In the genomic region with DNA sequence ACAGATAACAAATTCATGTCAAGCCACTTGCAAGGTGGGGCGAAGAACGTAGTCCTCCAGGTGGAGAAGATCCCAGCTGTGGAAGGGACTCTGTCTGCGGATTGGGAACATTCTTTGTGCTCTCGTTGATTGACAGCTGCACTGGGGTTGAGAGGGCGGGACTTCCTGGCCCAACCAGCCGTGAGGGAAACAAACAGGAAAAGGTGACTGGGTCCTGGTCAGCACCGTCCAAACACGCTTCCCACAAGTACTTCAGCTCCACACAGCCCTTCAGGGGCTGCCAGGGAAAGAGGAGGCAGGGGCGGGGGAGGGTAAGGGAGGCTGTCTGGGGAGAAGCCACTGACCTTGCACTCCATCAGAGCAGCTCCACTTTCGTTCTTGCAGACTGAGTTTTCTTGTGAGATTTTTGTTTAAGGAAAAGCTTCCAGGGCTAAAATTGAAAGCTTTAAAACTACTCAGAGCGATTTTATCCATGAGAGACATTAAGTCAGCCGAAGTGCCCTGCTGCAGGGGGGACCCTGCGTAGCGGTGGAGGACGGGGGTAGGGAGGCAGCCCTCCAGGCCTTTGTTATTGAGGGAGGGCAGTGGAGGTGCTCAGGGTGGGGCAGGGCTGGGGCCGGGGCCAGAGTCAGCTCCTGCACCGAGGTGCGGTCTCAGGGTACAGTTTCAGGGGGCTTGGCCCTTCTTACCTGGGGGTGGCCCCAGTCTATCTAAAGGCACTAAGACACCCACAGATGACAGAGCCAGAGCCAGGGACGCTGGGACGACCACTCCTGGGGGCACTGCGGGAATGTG, we compare ENCODE assay signal across 9 cellular contexts. TPM values are rescaled to one million over a fixed set of nuclear protein-coding genes. Genes with fewer than 3 reads are reported as not detected.
DNase-seq lines count a peak whose midpoint lies in the region; ATAC-seq and TF ChIP-seq lines count a peak whose summit lies in the region.
"Had no signal": no experiment of that assay in that cellular context is flagged by ENCODE, and none has a peak within 500 bp of the region (broad histone marks: within the 10 kb centered on the region; RNA-seq: fewer than 3 reads in every experiment).

No MANE protein-coding gene starts in this region.

- peak overlapping the region; percentile 33 for H2AFZ ChIP-seq in SU-DHL-6 (ENCODE audit: low read depth, low read length, severe bottlenecking)

- H3K4me3 ChIP-seq in HEK293 (ENCODE audit: low read depth, low read length) = no peak overlapping the region
- no peak overlapping the region for H3K4me3 ChIP-seq in SU-DHL-6 (ENCODE audit: insufficient read depth, low read length, poor library complexity, severe bottlenecking)
- H3K4me3 ChIP-seq in thoracic aorta = peak overlapping the region; percentile 59

- H4K20me1 ChIP-seq in SU-DHL-6 (ENCODE audit: low read depth, low read length) = no peaks in the 10 kb centered on the region

- peak; percentile 43 for DNase-seq in left cardiac atrium
- DNase-seq in thoracic aorta (ENCODE audit: low spot score) = no peak
- no peak for DNase-seq in activated gamma-delta T cell treated with Interleukin-2 at 50 U/mL for 16 hours
- DNase-seq in T-helper 1 cell = no peak
- DNase-seq in effector CD4-positive, alpha-beta T cell = no peak
- DNase-seq: activated CD4-positive, alpha-beta memory T cell treated with anti-CD3 and anti-CD28 coated beads for 36 hours; NCI-H187 had no signal

- H3K36me3 ChIP-seq in HEK293 (ENCODE audit: control insufficient read depth in 2 of 2, insufficient read depth in 1 of 2, low read length in 2 of 2) = no peaks in the 10 kb centered on the region
- no peaks in the 10 kb centered on the region for H3K36me3 ChIP-seq in SU-DHL-6 (ENCODE audit: low read length)
- no peaks in the 10 kb centered on the region for H3K36me3 ChIP-seq in thoracic aorta

- ATAC-seq in left cardiac atrium (peak; percentile 66 to 67), thoracic aorta (ENCODE audit: insufficient number of reproducible peaks, low FRiP score, low read depth) (no peak)

- TF ChIP-seq CTCF in HEK293 (tag by site-specific recombination; IDR thresholded peaks at IDR 0.05) (no peak), SU-DHL-6 (IDR thresholded peaks at IDR 0.05; ENCODE audit: insufficient read depth, low read length, poor library complexity, severe bottlenecking) (no peak), thoracic aorta (IDR thresholded peaks at IDR 0.05) (no peak)

- H3K27ac ChIP-seq in HEK293 (ENCODE audit: extremely low read depth, low read depth, low read length) (no peak overlapping the region), SU-DHL-6 (ENCODE audit: low read depth, low read length) (no peak overlapping the region), thoracic aorta (no peak overlapping the region)

- H3K79me2 ChIP-seq in SU-DHL-6 (ENCODE audit: insufficient read depth, low read length) = no peaks in the 10 kb centered on the region

- H3K9ac ChIP-seq in SU-DHL-6 (ENCODE audit: low read length) = no peak overlapping the region

- no peaks in the 10 kb centered on the region for H3K27me3 ChIP-seq in SU-DHL-6 (ENCODE audit: low read length)
- no peaks in the 10 kb centered on the region for H3K27me3 ChIP-seq in thoracic aorta (replicated peaks; ENCODE audit: insufficient read depth)

- H3K9me3 ChIP-seq in HEK293 (ENCODE audit: control insufficient read depth, insufficient read depth, low read depth, low read length) = no peaks in the 10 kb centered on the region
- H3K9me3 ChIP-seq in SU-DHL-6 (ENCODE audit: insufficient read depth, low read length) = no peaks in the 10 kb centered on the region
- H3K9me3 ChIP-seq in thoracic aorta = no peaks in the 10 kb centered on the region

- H3F3A ChIP-seq in SU-DHL-6 (ENCODE audit: insufficient read depth) = no peaks in the 10 kb centered on the region

- no peaks in the 10 kb centered on the region for H3K4me1 ChIP-seq in HEK293 (ENCODE audit: control insufficient read depth, insufficient read depth, low read length)
- H3K4me1 ChIP-seq in thoracic aorta (ENCODE audit: control insufficient read depth in 1 of 2, low read depth in 2 of 2) = peaks cover 0 to 3% of the 10 kb centered on the region in 2 donors

- POLR2A ChIA-PET in HEK293 (lab: Yijun Ruan, JAX) = interaction anchor here (0.6 to 0.8 kb wide), 2 partner anchors 218 to 455 kb away, joined by 3 read pairs; a partner anchor contains a TSS

- no peaks in the 10 kb centered on the region for H3K9me2 ChIP-seq in SU-DHL-6 (replicated peaks; ENCODE audit: insufficient read depth, low read length)

- peak overlapping the region; percentile 29 for H3K4me2 ChIP-seq in SU-DHL-6 (ENCODE audit: low read depth, low read length, poor library complexity, severe bottlenecking)

- CTCF ChIA-PET in HEK293 (lab: Yijun Ruan, JAX) = interaction anchor here (0.5 to 3.4 kb wide), 8 partner anchors 8 to 317 kb away, joined by 3 to 13 read pairs (median 4); no protein-coding TSS in a partner anchor

- intact Hi-C loops in left cardiac atrium (cut with DNase I) = no loop called here

TF ChIP-seq in HEK293, 187 proteins besides CTCF, POLR2A, EP300 and RAD21:
- TF ChIP-seq ZNF558 (tag by site-specific recombination; IDR thresholded peaks at IDR 0.05) (no peak), OVOL3 (tag by site-specific recombination; IDR thresholded peaks at IDR 0.05) (no peak), ZNF214 (tag by site-specific recombination; IDR thresholded peaks at IDR 0.05; ENCODE audit: borderline replicate concordance) (no peak), SALL2 (tag by site-specific recombination; IDR thresholded peaks at IDR 0.05; ENCODE audit: borderline replicate concordance) (no peak), SP3 (tag by site-specific recombination; IDR thresholded peaks at IDR 0.05) (no peak), GLIS1 (tag by site-specific recombination; IDR thresholded peaks at IDR 0.05) (no peak), KLF8 (tag by site-specific recombination; IDR thresholded peaks at IDR 0.05) (no peak), SP2 (tag by site-specific recombination; IDR thresholded peaks at IDR 0.05) (peak; percentile 32)
- TF ChIP-seq, protein P1, sequence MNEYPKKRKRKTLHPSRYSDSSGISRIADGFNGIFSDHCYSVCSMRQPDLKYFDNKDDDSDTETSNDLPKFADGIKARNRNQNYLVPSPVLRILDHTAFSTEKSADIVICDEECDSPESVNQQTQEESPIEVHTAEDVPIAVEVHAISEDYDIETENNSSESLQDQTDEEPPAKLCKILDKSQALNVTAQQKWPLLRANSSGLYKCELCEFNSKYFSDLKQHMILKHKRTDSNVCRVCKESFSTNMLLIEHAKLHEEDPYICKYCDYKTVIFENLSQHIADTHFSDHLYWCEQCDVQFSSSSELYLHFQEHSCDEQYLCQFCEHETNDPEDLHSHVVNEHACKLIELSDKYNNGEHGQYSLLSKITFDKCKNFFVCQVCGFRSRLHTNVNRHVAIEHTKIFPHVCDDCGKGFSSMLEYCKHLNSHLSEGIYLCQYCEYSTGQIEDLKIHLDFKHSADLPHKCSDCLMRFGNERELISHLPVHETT (tag by site-specific recombination; IDR thresholded peaks at IDR 0.05) = no peak
TF ChIP-seq in HEK293: peak in this region for 1.

RNA-seq across cellular contexts. Expression of a gene that starts 21.6 kb away (rescaled TPM):
- total RNA-seq in left cardiac atrium = 1 to 10 TPM in 1 of 2 donors, under 1 TPM in 1; 0.42 to 1.5 TPM
- total RNA-seq in thoracic aorta = 1 to 10 TPM in 1 of 2 donors, under 1 TPM in 1; 0.41 to 1.6 TPM
- total RNA-seq: activated CD4-positive, alpha-beta memory T cell treated with anti-CD3 and anti-CD28 coated beads for 36 hours had no signal
